13 cellular contexts compared by ENCODE assay signal in genomic region chr10:26215534-26215922, GRCh38. TPM values are rescaled to one million over a fixed set of nuclear protein-coding genes. Genes with fewer than 3 reads are reported as not detected.
DNase-seq lines count a peak whose midpoint lies in the region; ATAC-seq, FAIRE-seq and TF ChIP-seq lines count a peak whose summit lies in the region.
"Had no signal": no experiment of that assay in that cellular context is flagged by ENCODE, and none has a peak within 500 bp of the region (broad histone marks: within the 10 kb centered on the region; RNA-seq: fewer than 3 reads in every experiment).

No MANE protein-coding gene starts in this region.

- POLR2A ChIA-PET in H1 (lab: Charles Lee; ENCODE audit: partially characterized antibody) = no interaction called here

- no peak overlapping the region for H4K5ac ChIP-seq in H1 (ENCODE audit: insufficient read length, low read depth, low read length)

- peaks cover 42% of the 10 kb centered on the region for H3K23me2 ChIP-seq in H1 (ENCODE audit: low read depth, low read length)

- H3K9me3 ChIP-seq in H1 (ENCODE audit: insufficient read depth in 2 of 2, low read depth in 1 of 2, low read length in 1 of 2) = no peaks in the 10 kb centered on the region
- no peaks in the 10 kb centered on the region for H3K9me3 ChIP-seq in parathyroid adenoma (ENCODE audit: control insufficient read depth, low read length)

- peak overlapping the region; percentile 3 for H3K56ac ChIP-seq in H1 (replicated peaks; ENCODE audit: insufficient read length, low read depth, low read length)

- H3K4me1 ChIP-seq in H1 (replicated peaks in 1 of 4; ENCODE audit: control insufficient read depth in 3 of 4, insufficient read depth in 4 of 4, low read length in 3 of 4) (peaks cover 21 to 43% (median 28%) of the 10 kb centered on the region in 4 experiments), parathyroid adenoma (no peaks in the 10 kb centered on the region)

- H3K27ac ChIP-seq in H1 (ENCODE audit: low read depth, low read length) = no peak overlapping the region
- no peak overlapping the region for H3K27ac ChIP-seq in parathyroid adenoma

- no peak for DNase-seq in T-helper 2 cell treated with Interferon-gamma antibody and Interleukin-4, amounts not matched to agents 5 μg/mL and 100 μg/mL, for 36 hours (ENCODE audit: low spot score)
- DNase-seq in T-helper 2 cell (no peak), NCI-H146 treated with DMSO at 0.1 percent for 48 hours (lab: John Stamatoyannopoulos, UW; ENCODE audit: unreplicated experiment) (peak; percentile 40), H1 (ENCODE audit: low read depth in 1 of 2, low spot score in 2 of 2) (no peak), NCI-H446 (lab: John Stamatoyannopoulos, UW) (no peak)
- DNase-seq: effector memory CD4-positive, alpha-beta T cell; hippocampal formation had no signal

- H4K8ac ChIP-seq in H1 (ENCODE audit: extremely low read depth, insufficient read depth, low read length) = peak overlapping the region; percentile 70

- H2BK15ac ChIP-seq in H1 (ENCODE audit: low read length) = 0 out of 2 replicates have a peak overlapping the region, but pooled peaks have one; percentile 29

- H3K79me2 ChIP-seq in H1 (ENCODE audit: control insufficient read depth in 1 of 2, insufficient read depth in 2 of 2, low read length in 2 of 2) (no peaks in the 10 kb centered on the region), parathyroid adenoma (no peaks in the 10 kb centered on the region)

- TF ChIP-seq EP300 in H1 (IDR thresholded peaks at IDR 0.05; ENCODE audit: borderline replicate concordance in 1 of 2, low read depth in 2 of 2, low read length in 2 of 2) = no peak

- no peak overlapping the region for H3K9ac ChIP-seq in H1 (replicated peaks in 1 of 4; ENCODE audit: extremely low read depth in 1 of 4, low read depth in 3 of 4, low read length in 3 of 4)
- no peak overlapping the region for H3K9ac ChIP-seq in parathyroid adenoma

- no peak for TF ChIP-seq POLR2A in H1 (IDR thresholded peaks at IDR 0.05; ENCODE audit: control extremely low read depth in 1 of 2, low read depth in 2 of 2, low read length in 2 of 2)

- H3K4me2 ChIP-seq in H1 (ENCODE audit: insufficient read depth in 1 of 2, low read depth in 2 of 2, low read length in 2 of 2) (peak overlapping the region; percentile 92 to 98), parathyroid adenoma (ENCODE audit: low read length) (peak overlapping the region; percentile 26)

- H3K36me3 ChIP-seq in H1 (ENCODE audit: control insufficient read depth in 2 of 4, insufficient read depth in 4 of 4, low read length in 3 of 4) = no peaks in the 10 kb centered on the region
- H3K36me3 ChIP-seq in parathyroid adenoma (ENCODE audit: control insufficient read depth, insufficient read depth, low read length) = no peaks in the 10 kb centered on the region

- H3K27ac Mint-ChIP-seq in T-helper 2 cell treated with Interferon-gamma antibody and Interleukin-4, amounts not matched to agents 5 μg/mL and 100 μg/mL, for 36 hours = peak overlapping the region; percentile 3

- peak overlapping the region; percentile 93 for H2BK20ac ChIP-seq in H1 (ENCODE audit: low read length)

- ATAC-seq in HG02798 (IDR thresholded peaks at IDR 0.05; ENCODE audit: poor library complexity, unreplicated experiment) (no peak), GM18498 (IDR thresholded peaks at IDR 0.05; ENCODE audit: unreplicated experiment) (no peak)
- ATAC-seq: HepG2 had no signal

- peak overlapping the region; percentile 33 to 68 (median 54) for H3K4me3 ChIP-seq in H1 (ENCODE audit: extremely low read depth in 1 of 4, insufficient read depth in 2 of 4, low read depth in 3 of 4, low read length in 4 of 4)
- no peak overlapping the region for H3K4me3 ChIP-seq in parathyroid adenoma (ENCODE audit: low read depth, low read length)

- TF ChIP-seq CTCF in H1 (IDR thresholded peaks at IDR 0.05; ENCODE audit: control extremely low read depth in 1 of 3, insufficient read depth in 1 of 3, low read depth in 1 of 3, low read length in 3 of 3) (no peak), parathyroid adenoma (IDR thresholded peaks at IDR 0.05) (no peak)

- peaks cover 0 to 2% of the 10 kb centered on the region in 2 experiments for H4K20me1 ChIP-seq in H1 (replicated peaks in 1 of 2; ENCODE audit: control insufficient read depth in 1 of 2, insufficient read depth in 2 of 2, low read length in 2 of 2)

- H3K14ac ChIP-seq in H1 (ENCODE audit: insufficient read length) = no peak overlapping the region

- FAIRE-seq in H1 (lab: Jason Lieb, UNC) = no peak
- FAIRE-seq: HepG2 had no signal

- H3K18ac ChIP-seq in H1 (ENCODE audit: extremely low read depth, low read length) = peak overlapping the region; percentile 87

- H3K9me3 Mint-ChIP-seq in T-helper 2 cell treated with Interferon-gamma antibody and Interleukin-4, amounts not matched to agents 5 μg/mL and 100 μg/mL, for 36 hours = no peaks in the 10 kb centered on the region

- H3K4me1 Mint-ChIP-seq in T-helper 2 cell treated with Interferon-gamma antibody and Interleukin-4, amounts not matched to agents 5 μg/mL and 100 μg/mL, for 36 hours (ENCODE audit: low read depth) = peaks cover 12% of the 10 kb centered on the region

- H2BK12ac ChIP-seq in H1 (ENCODE audit: low read depth, low read length) = peak overlapping the region; percentile 75; the same call in 1 of the 2 replicates

- H3K27me3 Mint-ChIP-seq in T-helper 2 cell treated with Interferon-gamma antibody and Interleukin-4, amounts not matched to agents 5 μg/mL and 100 μg/mL, for 36 hours (ENCODE audit: low read depth) = peaks cover 81% of the 10 kb centered on the region

- H3K4ac ChIP-seq in H1 (replicated peaks; ENCODE audit: insufficient read length, low read depth, low read length) = no peak overlapping the region

- H3K36me3 Mint-ChIP-seq in T-helper 2 cell treated with Interferon-gamma antibody and Interleukin-4, amounts not matched to agents 5 μg/mL and 100 μg/mL, for 36 hours (ENCODE audit: low read depth) = no peaks in the 10 kb centered on the region

- H2AFZ ChIP-seq in H1 (ENCODE audit: low read length) = no peak overlapping the region
- H2AFZ ChIP-seq in parathyroid adenoma = no peak overlapping the region

- CTCF ChIA-PET in H1 (lab: Charles Lee; ENCODE audit: partially characterized antibody) = interaction anchor here (1.3 kb wide), 1 partner anchor 457 kb away, joined by 5 read pairs; no protein-coding TSS in a partner anchor

- peak overlapping the region; percentile 95; the same call in 1 of the 2 replicates for H2BK5ac ChIP-seq in H1 (ENCODE audit: low read depth, low read length)

- no peak overlapping the region for H2AK5ac ChIP-seq in H1 (ENCODE audit: low read depth, low read length)

- peak overlapping the region; percentile 35 for H4K91ac ChIP-seq in H1 (replicated peaks; ENCODE audit: insufficient read length, low read length)

- TF ChIP-seq RAD21 in H1 (IDR thresholded peaks at IDR 0.05 in 1 of 2, conservative IDR thresholded peaks at IDR 0.05 in 1 of 2; ENCODE audit: low read depth in 2 of 2, low read length in 2 of 2) = no peak

- H3K79me1 ChIP-seq in H1 (ENCODE audit: low read depth, low read length) = no peaks in the 10 kb centered on the region

- H3K23ac ChIP-seq in H1 (ENCODE audit: insufficient read length) = no peak overlapping the region

- no peak overlapping the region for H2BK120ac ChIP-seq in H1 (replicated peaks; ENCODE audit: low read depth, low read length)

- H3K27me3 ChIP-seq in H1 (replicated peaks in 1 of 4; ENCODE audit: control insufficient read depth in 3 of 4, extremely low read depth in 1 of 4, insufficient read depth in 3 of 4, low read length in 3 of 4) = peaks cover 68 to 98% (median 92%) of the 10 kb centered on the region in 4 experiments
- peaks cover 18% of the 10 kb centered on the region for H3K27me3 ChIP-seq in parathyroid adenoma (ENCODE audit: control insufficient read depth, insufficient read depth, low read length)

- WGBS in H1 (ENCODE audit: extremely low coverage in 1 of 2, insufficient coverage in 1 of 2, insufficient read length in 1 of 2, insufficient replicate concordance in 2 of 2, low coverage in 1 of 2, low lambda C conversion rate in 2 of 2, missing lambda C conversion rate in 1 of 2), 2 experiments = 1% methylated on average over 21 of the region's 21 CpGs; no CpG with 5 or more reads in 1 of the 2 experiments

- H3K4me3 Mint-ChIP-seq in T-helper 2 cell treated with Interferon-gamma antibody and Interleukin-4, amounts not matched to agents 5 μg/mL and 100 μg/mL, for 36 hours = peak overlapping the region; percentile 14

TF ChIP-seq in H1, 55 proteins besides CTCF, POLR2A, EP300 and RAD21:
- TF ChIP-seq RBBP5 (IDR thresholded peaks at IDR 0.05; ENCODE audit: borderline replicate concordance, low read depth, low read length) (0 out of 2 replicates have a peak, but pooled peaks have one; percentile 5), KDM4A (IDR thresholded peaks at IDR 0.05; ENCODE audit: low read depth, low read length, severe bottlenecking) (no peak), ASH2L (IDR thresholded peaks at IDR 0.05; ENCODE audit: low read length) (no peak), TBP (IDR thresholded peaks at IDR 0.05; ENCODE audit: low read depth, low read length) (no peak), CREB1 (IDR thresholded peaks at IDR 0.05) (no peak), CTBP2 (IDR thresholded peaks at IDR 0.05; ENCODE audit: borderline replicate concordance, insufficient read depth, insufficient read length, low read length) (no peak), POU5F1 (IDR thresholded peaks at IDR 0.05; ENCODE audit: low read depth, low read length) (no peak)
TF ChIP-seq in H1: peak in this region for 1.

RNA-seq across cellular contexts. Expression of gene GAD2, which starts 1.0 kb away (rescaled TPM):
- total RNA-seq in H1 (2021; fragmentation: NEBNext Ultra II Directional; extraction: Animal tissue kit (Norgen Biotek cat#: 25700)) = 0.27 and 0.47 TPM in 2 replicates
- polyA plus RNA-seq in H1 (2011; rRNA removed) = 0.30 and 0.46 TPM in 2 replicates
- 0.31 TPM for polyA plus RNA-seq in H1 (2011; cell fraction: cytosol; rRNA removed)
- 0.36 TPM for polyA plus RNA-seq in H1 (2011; cell fraction: nucleus; rRNA removed)
- 0.03 to 0.66 TPM (median 0.20 TPM) in 4 replicates for polyA plus RNA-seq in H1 (2012, experiment 1 of 2)
- polyA plus RNA-seq in H1 (2012, experiment 2 of 2) = 0.31 TPM
- 1.6 TPM for polyA plus RNA-seq in H1 (2013, experiment 1 of 2)
- polyA plus RNA-seq in H1 (2013, experiment 2 of 2) = 0.94 TPM
- not detected in 2 replicates for polyA minus RNA-seq in H1 (2011; rRNA and poly(A)+ RNA removed)
- not detected for polyA minus RNA-seq in H1 (2011; cell fraction: cytosol; rRNA and poly(A)+ RNA removed)
- not detected for polyA minus RNA-seq in H1 (2011; cell fraction: nucleus; rRNA and poly(A)+ RNA removed)
- total RNA-seq: G401, HepG2 had no signal
- polyA plus RNA-seq: AG04450, HepG2 had no signal
